8 cellular contexts compared by ENCODE assay signal in the genomic region with DNA sequence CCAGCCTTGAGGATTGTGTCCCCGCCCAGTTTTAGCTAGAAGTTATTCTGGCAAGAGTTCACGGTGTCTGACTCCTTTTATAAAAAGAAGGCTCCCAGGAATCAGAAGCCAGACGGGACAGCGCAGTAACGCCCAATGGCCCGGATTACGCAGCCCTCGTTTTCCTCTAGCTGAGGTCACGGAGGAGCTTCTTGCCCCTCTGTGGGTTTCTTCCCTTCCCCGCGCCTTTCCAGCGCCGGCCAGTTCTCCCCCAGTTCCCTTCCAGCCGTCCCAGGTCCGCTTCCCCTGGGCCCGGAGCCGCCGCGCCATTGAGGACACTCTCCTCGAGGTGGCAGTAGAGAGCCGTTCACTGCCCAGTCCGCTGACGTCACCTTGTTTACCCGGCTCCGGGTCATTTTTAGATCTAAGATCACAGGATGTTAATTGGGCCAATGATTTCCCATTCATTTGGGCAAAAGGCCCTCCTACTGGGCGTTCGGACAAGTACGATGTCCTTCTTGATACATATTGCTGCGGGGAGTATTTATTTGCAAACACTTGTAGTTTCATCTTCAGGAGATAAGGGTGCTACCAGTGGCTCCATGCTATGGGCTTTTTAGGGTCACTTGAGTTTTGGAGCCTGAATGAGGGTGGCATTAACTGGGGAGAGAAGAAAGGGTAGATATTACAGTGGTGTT.
A peak's percentile ranks its signal among the peaks of the same experiment; 100 is the strongest.
DNase-seq lines count a peak whose midpoint lies in the region; ATAC-seq, FAIRE-seq and TF ChIP-seq lines count a peak whose summit lies in the region.

No MANE protein-coding gene starts in this region.

- H3K27me3 Mint-ChIP-seq in dendritic cell treated with granulocyte-macrophage colony-stimulating factor and Interleukin-4, amounts not matched to agents 40 ng/mL and 50 ng/mL, for 4 days: peaks cover 2% of the 10 kb centered on the region

- DNase-seq in AG09309 (ENCODE audit: low read depth) (no peak), NCI-H526 (lab: John Stamatoyannopoulos, UW) (peak; percentile 40 to 78), HepG2 (ENCODE audit: low spot score) (peak; percentile 72)
- peak; percentile 77 to 83 for DNase-seq in activated CD4-positive, alpha-beta T cell treated with anti-CD3 and anti-CD28 coated beads, Interleukin-2, amount 50 U/mL, for 24 hours (ENCODE audit: low read depth in 1 of 2, low spot score in 1 of 2)
- peak; percentile 89 to 90 for DNase-seq in stimulated activated CD4-positive, alpha-beta T cell treated with anti-CD3 and anti-CD28 coated beads, Interleukin-2, amount 100 ng/mL, for 24 hours

- TF ChIP-seq EP300 in HepG2 (IDR thresholded peaks at IDR 0.05; ENCODE audit: low read depth in 2 of 2, low read length in 2 of 2) (no peak), HepG2 (CRISPR knock-in tag; IDR thresholded peaks at IDR 0.05; ENCODE audit: borderline replicate concordance) (no peak)

- peak; percentile 69 for ATAC-seq in GM18909 (IDR thresholded peaks at IDR 0.05; ENCODE audit: poor library complexity, unreplicated experiment)
- ATAC-seq in HG03439 (IDR thresholded peaks at IDR 0.05; ENCODE audit: unreplicated experiment): peak; percentile 75
- peak; percentile 91 for ATAC-seq in HepG2

- H3K79me2 ChIP-seq in HepG2 (ENCODE audit: insufficient read depth, low read length): no peaks in the 10 kb centered on the region

- peak overlapping the region; percentile 92 for H3K4me2 ChIP-seq in HepG2 (ENCODE audit: low read depth, low read length)

- peaks cover 0 to 8% of the 10 kb centered on the region in 2 experiments; a peak in 2 of 5 replicates for H3K27me3 ChIP-seq in HepG2 (ENCODE audit: control insufficient read depth in 1 of 2, insufficient read depth in 2 of 2, low read length in 2 of 2)

- WGBS in HepG2 (ENCODE audit: low lambda C conversion rate): 3% methylated on average over 29 of the region's 29 CpGs

- H3K9ac ChIP-seq in HepG2 (ENCODE audit: insufficient read depth, low read depth, low read length): peak overlapping the region; percentile 56

- no peak for TF ChIP-seq POLR2A in HepG2 (IDR thresholded peaks at IDR 0.05; ENCODE audit: insufficient read depth in 1 of 2, low read depth in 2 of 2, low read length in 2 of 2)

- CTCF ChIA-PET in HepG2 (lab: Yijun Ruan, JAX; ENCODE audit: low intra/inter-chr PET ratio, low total read pairs): interaction anchor here (0.7 to 2.1 kb wide), 4 partner anchors 43 to 256 kb away, joined by 3 to 13 read pairs (median 3); no protein-coding TSS in a partner anchor

- H3K36me3 ChIP-seq in HepG2 (replicated peaks in 1 of 2; ENCODE audit: control insufficient read depth in 1 of 2, insufficient read depth in 2 of 2, low read length in 2 of 2): no peaks in the 10 kb centered on the region

- POLR2A ChIA-PET in HepG2 (lab: Yijun Ruan, JAX): interaction anchor here (0.9 to 2.6 kb wide), 2 partner anchors 25 to 81 kb away, joined by 3 to 11 read pairs; partner anchors contain the start of gene PPM1B

- H2AFZ ChIP-seq in HepG2 (ENCODE audit: low read length): peak overlapping the region; percentile 98

- H3K4me1 ChIP-seq in HepG2 (ENCODE audit: insufficient read depth, low read length): peaks cover 44% of the 10 kb centered on the region

- TF ChIP-seq CTCF in AG09309 (IDR thresholded peaks at IDR 0.05; ENCODE audit: control insufficient read depth, insufficient read depth, low read depth, low read length, missing control alignments) (peak; percentile 95), HepG2 (CRISPR knock-in tag; IDR thresholded peaks at IDR 0.05) (peak; percentile 98)

- H3K36me3 Mint-ChIP-seq in dendritic cell treated with granulocyte-macrophage colony-stimulating factor and Interleukin-4, amounts not matched to agents 40 ng/mL and 50 ng/mL, for 4 days (ENCODE audit: low read depth): no peaks in the 10 kb centered on the region

- peak overlapping the region; percentile 73 for H3K27ac Mint-ChIP-seq in dendritic cell treated with granulocyte-macrophage colony-stimulating factor and Interleukin-4, amounts not matched to agents 40 ng/mL and 50 ng/mL, for 4 days

- FAIRE-seq in HepG2 (lab: Jason Lieb, UNC): peak; percentile 30

- peak; percentile 94 for TF ChIP-seq RAD21 in HepG2 (CRISPR knock-in tag; IDR thresholded peaks at IDR 0.05)

- no peaks in the 10 kb centered on the region for H3K9me3 Mint-ChIP-seq in dendritic cell treated with granulocyte-macrophage colony-stimulating factor and Interleukin-4, amounts not matched to agents 40 ng/mL and 50 ng/mL, for 4 days

- peaks cover 25% of the 10 kb centered on the region for H3K4me1 Mint-ChIP-seq in dendritic cell treated with granulocyte-macrophage colony-stimulating factor and Interleukin-4, amounts not matched to agents 40 ng/mL and 50 ng/mL, for 4 days (ENCODE audit: low read depth)

- H4K20me1 ChIP-seq in HepG2 (ENCODE audit: insufficient read depth, low read length): no peaks in the 10 kb centered on the region

- peak overlapping the region; percentile 70 for H3K4me3 Mint-ChIP-seq in dendritic cell treated with granulocyte-macrophage colony-stimulating factor and Interleukin-4, amounts not matched to agents 40 ng/mL and 50 ng/mL, for 4 days

- peak overlapping the region; percentile 35 for H3K4me3 ChIP-seq in AG09309 (ENCODE audit: control insufficient read depth, low read depth, low read length)
- peak overlapping the region; percentile 55 to 72 (median 61) for H3K4me3 ChIP-seq in HepG2 (replicated peaks in 1 of 3; ENCODE audit: insufficient read depth in 1 of 3, low read depth in 2 of 3, low read length in 3 of 3)

- H3K9me3 ChIP-seq in HepG2 (ENCODE audit: low read length): no peaks in the 10 kb centered on the region

- no TSS peak for BruUV-seq in HepG2 (replicated peaks; lab: Mats Ljungman, UMichigan)

- H3K27ac ChIP-seq in HepG2 (ENCODE audit: extremely low read length, insufficient read depth, low read length): no peak overlapping the region

- intact Hi-C loops in dendritic cell treated with granulocyte-macrophage colony-stimulating factor and Interleukin-4, amounts not matched to agents 40 ng/mL and 50 ng/mL, for 4 days (cut with micrococcal nuclease): loop anchor here (1.0 to 10.0 kb wide), 4 partner anchors 81 to 258 kb away; partner anchors contain the start of gene PPM1B
- intact Hi-C loops in HepG2 (cut with micrococcal nuclease; ENCODE audit: unreplicated experiment): loop anchor here (1.0 to 5.0 kb wide), 4 partner anchors 80 to 256 kb away; partner anchors contain the start of gene PPM1B

- in situ Hi-C loops in HepG2 (cut with HindIII; ENCODE audit: extremely low pct_ligation_motif_present, low pct_unique_long_range_greater_than_20kb): loop anchor here (5.0 kb wide), 1 partner anchor 205 kb away; no protein-coding TSS in a partner anchor

TF ChIP-seq in HepG2, 621 proteins besides CTCF, POLR2A, EP300 and RAD21 (continues in another document):
- TF ChIP-seq ZNF335 (CRISPR knock-in tag; IDR thresholded peaks at IDR 0.05) (no peak), DMAP1 (CRISPR knock-in tag; IDR thresholded peaks at IDR 0.05) (0 out of 2 replicates have a peak, but pooled peaks have one; percentile 36), ZSCAN29 (CRISPR knock-in tag; conservative IDR thresholded peaks at IDR 0.05) (0 out of 2 replicates have a peak, but pooled peaks have one; percentile 13), THAP9 (CRISPR knock-in tag; IDR thresholded peaks at IDR 0.05; ENCODE audit: borderline replicate concordance) (no peak; the same call in 1 of the 2 replicates), ZNF652 (CRISPR knock-in tag; IDR thresholded peaks at IDR 0.05; ENCODE audit: borderline replicate concordance, low read depth) (no peak), PTBP1 (IDR thresholded peaks at IDR 0.05; ENCODE audit: low read depth, low read length, poor library complexity, severe bottlenecking) (peak; percentile 95), HMGA1 (CRISPR knock-in tag; conservative IDR thresholded peaks at IDR 0.05) (no peak), KAT2B (IDR thresholded peaks at IDR 0.05; ENCODE audit: borderline replicate concordance, low read depth, low read length) (no peak), GFI1 (CRISPR knock-in tag; IDR thresholded peaks at IDR 0.05; ENCODE audit: borderline replicate concordance) (peak; percentile 72; the same call in 1 of the 2 replicates), ZNF10 (CRISPR knock-in tag; IDR thresholded peaks at IDR 0.05; ENCODE audit: borderline replicate concordance, low read depth) (no peak)
- TF ChIP-seq, protein P1, sequence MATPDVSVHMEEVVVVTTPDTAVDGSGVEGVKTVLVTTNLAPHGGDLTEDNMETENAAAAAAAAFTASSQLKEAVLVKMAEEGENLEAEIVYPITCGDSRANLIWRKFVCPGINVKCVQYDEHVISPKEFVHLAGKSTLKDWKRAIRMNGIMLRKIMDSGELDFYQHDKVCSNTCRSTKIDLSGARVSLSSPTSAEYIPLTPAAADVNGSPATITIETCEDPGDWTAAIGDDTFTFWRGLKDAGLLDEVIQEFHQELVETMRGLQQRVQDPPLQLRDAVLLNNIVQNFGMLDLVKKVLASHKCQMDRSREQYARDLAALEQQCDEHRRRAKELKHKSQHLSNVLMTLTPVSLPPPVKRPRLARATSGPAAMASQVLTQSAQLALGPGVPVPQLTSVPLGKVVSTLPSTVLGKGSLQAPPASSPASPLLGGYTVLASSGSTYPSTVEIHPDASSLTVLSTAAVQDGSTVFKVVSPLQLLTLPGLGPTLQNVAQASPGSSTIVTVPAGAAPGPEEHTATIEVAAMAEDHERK (CRISPR knock-in tag; IDR thresholded peaks at IDR 0.05; ENCODE audit: low read depth): no peak
